In genomic region chr1:33331444-33332356, GRCh38 we compare ENCODE assay signal across 15 cellular contexts. TPM values are rescaled to one million over a fixed set of nuclear protein-coding genes. Genes with fewer than 3 reads are reported as not detected.
DNase-seq lines count a peak whose midpoint lies in the region; ATAC-seq and TF ChIP-seq lines count a peak whose summit lies in the region.
"Had no signal": no experiment of that assay in that cellular context is flagged by ENCODE, and none has a peak within 500 bp of the region (broad histone marks: within the 10 kb centered on the region; RNA-seq: fewer than 3 reads in every experiment).

No MANE protein-coding gene starts in this region.

- H3K9me3 Mint-ChIP-seq in activated CD8-positive, alpha-beta memory T cell treated with anti-CD3 and anti-CD28 coated beads, Interleukin-2, amount 10 ng/mL, durations not matched to agents 7 days and 5 days (ENCODE audit: low read depth), result no peaks in the 10 kb centered on the region
- no peaks in the 10 kb centered on the region for H3K9me3 Mint-ChIP-seq in activated CD4-positive, alpha-beta memory T cell treated with anti-CD3 and anti-CD28 coated beads, Interleukin-2, amount 10 ng/mL, durations not matched to agents 7 days and 5 days

- peaks cover 26% of the 10 kb centered on the region for H3K36me3 Mint-ChIP-seq in activated CD8-positive, alpha-beta memory T cell treated with anti-CD3 and anti-CD28 coated beads, Interleukin-2, amount 10 ng/mL, durations not matched to agents 7 days and 5 days
- peaks cover 51% of the 10 kb centered on the region for H3K36me3 Mint-ChIP-seq in activated CD4-positive, alpha-beta memory T cell treated with anti-CD3 and anti-CD28 coated beads, Interleukin-2, amount 10 ng/mL, durations not matched to agents 7 days and 5 days (ENCODE audit: low read depth)

- H3K4me3 Mint-ChIP-seq in activated CD8-positive, alpha-beta memory T cell treated with anti-CD3 and anti-CD28 coated beads, Interleukin-2, amount 10 ng/mL, durations not matched to agents 7 days and 5 days, result no peak overlapping the region
- no peak overlapping the region for H3K4me3 Mint-ChIP-seq in activated CD4-positive, alpha-beta memory T cell treated with anti-CD3 and anti-CD28 coated beads, Interleukin-2, amount 10 ng/mL, durations not matched to agents 7 days and 5 days

- H3K36me3 ChIP-seq in right atrium auricular region, result peaks cover 84% of the 10 kb centered on the region

- H3K27ac Mint-ChIP-seq in activated CD8-positive, alpha-beta memory T cell treated with anti-CD3 and anti-CD28 coated beads, Interleukin-2, amount 10 ng/mL, durations not matched to agents 7 days and 5 days, result no peak overlapping the region
- no peak overlapping the region for H3K27ac Mint-ChIP-seq in activated CD4-positive, alpha-beta memory T cell treated with anti-CD3 and anti-CD28 coated beads, Interleukin-2, amount 10 ng/mL, durations not matched to agents 7 days and 5 days

- TF ChIP-seq CTCF in AG10803 (conservative IDR thresholded peaks at IDR 0.05; ENCODE audit: low read length), result no peak
- TF ChIP-seq CTCF in VCaP (conservative IDR thresholded peaks at IDR 0.05), result no peak
- no peak for TF ChIP-seq CTCF in right atrium auricular region (IDR thresholded peaks at IDR 0.05)

- peak; percentile 51 for ATAC-seq in sciatic nerve
- no peak for ATAC-seq in HG02885 (IDR thresholded peaks at IDR 0.05; ENCODE audit: poor library complexity, unreplicated experiment)
- no peak for ATAC-seq in activated CD8-positive, alpha-beta memory T cell treated with anti-CD3 and anti-CD28 coated beads, Interleukin-2, amount 10 ng/mL, durations not matched to agents 7 days and 5 days

- H3K4me1 Mint-ChIP-seq in activated CD8-positive, alpha-beta memory T cell treated with anti-CD3 and anti-CD28 coated beads, Interleukin-2, amount 10 ng/mL, durations not matched to agents 7 days and 5 days, result peaks cover 10% of the 10 kb centered on the region
- peaks cover 10% of the 10 kb centered on the region for H3K4me1 Mint-ChIP-seq in activated CD4-positive, alpha-beta memory T cell treated with anti-CD3 and anti-CD28 coated beads, Interleukin-2, amount 10 ng/mL, durations not matched to agents 7 days and 5 days

- CTCF ChIA-PET in activated CD8-positive, alpha-beta memory T cell treated with anti-CD3 and anti-CD28 coated beads, Interleukin-2, amount 10 ng/mL, durations not matched to agents 7 days and 5 days (lab: Charles Lee), result interaction anchor here (1.5 kb wide), 1 partner anchor 34 kb away, joined by 7 read pairs; no protein-coding TSS in a partner anchor
- CTCF ChIA-PET in activated CD4-positive, alpha-beta memory T cell treated with anti-CD3 and anti-CD28 coated beads, Interleukin-2, amount 10 ng/mL, durations not matched to agents 7 days and 5 days (lab: Charles Lee), result no interaction called here

- no peaks in the 10 kb centered on the region for H3K27me3 ChIP-seq in right atrium auricular region

- H3K27me3 Mint-ChIP-seq in activated CD8-positive, alpha-beta memory T cell treated with anti-CD3 and anti-CD28 coated beads, Interleukin-2, amount 10 ng/mL, durations not matched to agents 7 days and 5 days, result no peaks in the 10 kb centered on the region
- no peaks in the 10 kb centered on the region for H3K27me3 Mint-ChIP-seq in activated CD4-positive, alpha-beta memory T cell treated with anti-CD3 and anti-CD28 coated beads, Interleukin-2, amount 10 ng/mL, durations not matched to agents 7 days and 5 days

- POLR2A ChIA-PET in activated CD4-positive, alpha-beta memory T cell treated with anti-CD3 and anti-CD28 coated beads, Interleukin-2, amount 10 ng/mL, durations not matched to agents 7 days and 5 days (lab: Charles Lee), result no interaction called here

- peaks cover 0 to 83% of the 10 kb centered on the region in 2 donors for H3K4me1 ChIP-seq in right atrium auricular region

- intact Hi-C loops in sciatic nerve (cut with DNase I), result no loop called here

- H3K9me3 ChIP-seq in right atrium auricular region, result no peaks in the 10 kb centered on the region

- H3K4me3 ChIP-seq in AG10803 (ENCODE audit: low read length) (no peak overlapping the region), right atrium auricular region (no peak overlapping the region)

- DNase-seq in AG10803 (ENCODE audit: low read depth) (peak; percentile 34), right atrium auricular region (ENCODE audit: low spot score) (no peak), sciatic nerve (ENCODE audit: low spot score) (peak; percentile 48)
- no peak for DNase-seq in activated CD8-positive, alpha-beta memory T cell treated with anti-CD3 and anti-CD28 coated beads, Interleukin-2, amount 10 ng/mL, durations not matched to agents 7 days and 5 days
- DNase-seq in activated CD4-positive, alpha-beta memory T cell treated with anti-CD3 and anti-CD28 coated beads, Interleukin-2, amount 10 ng/mL, durations not matched to agents 7 days and 5 days, result no peak
- no peak for DNase-seq in stimulated activated CD4-positive, alpha-beta T cell treated with anti-CD3 and anti-CD28 coated beads, Interleukin-2, amount 100 ng/mL, for 24 hours
- DNase-seq: activated CD4-positive, alpha-beta T cell treated with anti-CD3 and anti-CD28 coated beads for 48 hours; activated gamma-delta T cell treated with Interleukin-2 at 50 U/mL for 16 hours; AML-193; NCI-H1694 treated with DMSO at 0.1 percent for 48 hours; NK-92 treated with Interleukin-12 subunit alpha and Interleukin-12 subunit beta, amount 100 ng/mL, for 24 hours; SW 1271 had no signal

- H3K27ac ChIP-seq in VCaP, result peak overlapping the region; percentile 79
- peak overlapping the region; percentile 71 to 99 for H3K27ac ChIP-seq in right atrium auricular region

RNA-seq across cellular contexts. Expression of gene A3GALT2, which starts 10.8 kb away (rescaled TPM):
- total RNA-seq in right atrium auricular region (not detected), sciatic nerve (not detected)
- total RNA-seq in activated CD8-positive, alpha-beta memory T cell treated with anti-CD3 and anti-CD28 coated beads, Interleukin-2, amount 10 ng/mL, durations not matched to agents 7 days and 5 days, result not detected
- not detected for total RNA-seq in activated CD4-positive, alpha-beta memory T cell treated with anti-CD3 and anti-CD28 coated beads, Interleukin-2, amount 10 ng/mL, durations not matched to agents 7 days and 5 days
- total RNA-seq: renal cortical epithelial cell had no signal

Comparison
In these comparisons a context has a peak if more than half of its experiments do, and no peak if none do; other contexts are left out.
1. DNase-seq: peak in AG10803 (single experiment) and sciatic nerve (single experiment); none in right atrium auricular region (single experiment), activated CD8-positive, alpha-beta memory T cell treated with anti-CD3 and anti-CD28 coated beads, Interleukin-2, amount 10 ng/mL, durations not matched to agents 7 days and 5 days (single experiment), activated CD4-positive, alpha-beta memory T cell treated with anti-CD3 and anti-CD28 coated beads, Interleukin-2, amount 10 ng/mL, durations not matched to agents 7 days and 5 days (single experiment) and stimulated activated CD4-positive, alpha-beta T cell treated with anti-CD3 and anti-CD28 coated beads, Interleukin-2, amount 100 ng/mL, for 24 hours (0 of 2).